20 cellular contexts compared by ENCODE assay signal in the genomic region with DNA sequence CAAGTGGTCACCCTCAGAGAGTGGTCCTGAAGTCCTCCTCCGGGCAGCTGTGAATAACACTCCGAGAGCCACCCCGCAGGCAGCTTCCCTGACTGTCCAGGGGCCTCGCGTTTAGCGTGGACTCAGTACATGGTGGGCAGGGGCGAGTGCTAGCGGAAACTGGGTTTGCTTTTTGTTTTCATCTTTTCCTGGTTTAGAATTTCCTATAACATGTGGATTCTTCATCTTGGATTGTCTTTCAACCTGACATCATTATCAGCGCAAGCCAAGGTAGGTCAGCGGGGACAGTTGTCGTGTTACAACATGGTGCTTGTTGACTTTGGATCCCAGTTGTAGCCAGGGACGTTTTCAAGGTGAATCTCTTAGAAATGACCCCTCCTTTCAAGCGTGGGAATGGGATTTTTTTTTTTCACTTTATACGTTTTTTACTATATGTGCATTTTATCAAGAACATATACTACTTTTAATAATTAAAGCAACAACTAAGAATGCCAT. TPM values are rescaled to one million over a fixed set of nuclear protein-coding genes. Genes with fewer than 3 reads are reported as not detected.
DNase-seq lines count a peak whose midpoint lies in the region; ATAC-seq and TF ChIP-seq lines count a peak whose summit lies in the region.
"Had no signal": no experiment of that assay in that cellular context is flagged by ENCODE, and none has a peak within 500 bp of the region (broad histone marks: within the 10 kb centered on the region; RNA-seq: fewer than 3 reads in every experiment).

No MANE protein-coding gene starts in this region.

- TF ChIP-seq CTCF in CD14-positive monocyte (IDR thresholded peaks at IDR 0.05) (no peak), OCI-LY3 (IDR thresholded peaks at IDR 0.05; ENCODE audit: low read depth, low read length) (no peak), esophagus squamous epithelium (IDR thresholded peaks at IDR 0.05) (no peak)

- H2BK12ac ChIP-seq in neuronal stem cell (ENCODE audit: low read length): no peak overlapping the region

- no peak overlapping the region for H3K9ac ChIP-seq in OCI-LY3 (ENCODE audit: low read length)
- no peak overlapping the region for H3K9ac ChIP-seq in neuronal stem cell (ENCODE audit: low read depth, low read length, poor library complexity)

- no peak overlapping the region for H3K4me3 Mint-ChIP-seq in CD14-positive monocyte
- no peak overlapping the region for H3K4me3 Mint-ChIP-seq in stimulated activated naive B cell treated with anti-CD40 and anti-IgM and Interleukin-4, amounts not matched to agents 10 μg/mL and 1 μg/mL and 100 μg/mL, for 72 hours
- H3K4me3 Mint-ChIP-seq: activated naive CD8-positive, alpha-beta T cell treated with anti-CD3 and anti-CD28 coated beads, Interleukin-2, amount 10 ng/mL, durations not matched to agents 7 days and 5 days; immature natural killer cell had no signal

- H3K14ac ChIP-seq in neuronal stem cell (ENCODE audit: low read length): no peak overlapping the region

- no peak for TF ChIP-seq POLR2A in esophagus squamous epithelium (IDR thresholded peaks at IDR 0.05)

- H2BK15ac ChIP-seq in neuronal stem cell (ENCODE audit: low read length): no peak overlapping the region

- H3K27me3 ChIP-seq in OCI-LY3 (ENCODE audit: low read depth, low read length) (no peaks in the 10 kb centered on the region), esophagus squamous epithelium (no peaks in the 10 kb centered on the region), neuronal stem cell (ENCODE audit: control insufficient read depth in 3 of 3, insufficient read depth in 3 of 3, low read depth in 1 of 3, low read length in 3 of 3) (peaks cover 0 to 2% (median 0%) of the 10 kb centered on the region in 3 experiments)
- H3K27me3 ChIP-seq: stomach, tibial nerve had no signal

- WGBS in esophagus squamous epithelium, 2 donors: 86 to 93% methylated on average over 11 to 12 of the region's 14 CpGs
- no CpG with 5 or more reads among the region's 14 CpGs for WGBS in neuronal stem cell (ENCODE audit: extremely low coverage in 2 of 2, insufficient read length in 2 of 2, insufficient replicate concordance in 1 of 2), 2 donors

- H3K79me1 ChIP-seq in neuronal stem cell (ENCODE audit: low read depth, low read length): peaks cover 1% of the 10 kb centered on the region

- no peak for DNase-seq in CD14-positive monocyte (ENCODE audit: low spot score)
- DNase-seq in esophagus squamous epithelium (lab: John Stamatoyannopoulos, UW): no peak
- DNase-seq in neuronal stem cell (ENCODE audit: low spot score): no peak
- DNase-seq in stimulated activated naive B cell treated with anti-CD40 and anti-IgM and Interleukin-4, amounts not matched to agents 10 μg/mL and 1 μg/mL and 100 μg/mL, for 72 hours: no peak
- DNase-seq in COLO829 (ENCODE audit: low spot score): no peak
- DNase-seq: activated naive CD8-positive, alpha-beta T cell treated with anti-CD3 and anti-CD28 coated beads, Interleukin-2, amount 10 ng/mL, durations not matched to agents 7 days and 5 days; hypothalamus; immature natural killer cell; left colon; NCI-H1694 treated with DMSO at 0.1 percent for 48 hours; NCI-H526; occipital lobe; SIG-M5; stomach; T1000 had no signal

- no peaks in the 10 kb centered on the region for H3K79me2 ChIP-seq in OCI-LY3 (ENCODE audit: low read length)

- peaks cover 29% of the 10 kb centered on the region for H3K4me1 Mint-ChIP-seq in CD14-positive monocyte
- H3K4me1 Mint-ChIP-seq in stimulated activated naive B cell treated with anti-CD40 and anti-IgM and Interleukin-4, amounts not matched to agents 10 μg/mL and 1 μg/mL and 100 μg/mL, for 72 hours: peaks cover 9 to 35% of the 10 kb centered on the region in 2 donors
- H3K4me1 Mint-ChIP-seq: immature natural killer cell had no signal

- H3K23ac ChIP-seq in neuronal stem cell (ENCODE audit: low read depth, low read length, poor library complexity): peak overlapping the region; percentile 39

- H3K4ac ChIP-seq in neuronal stem cell (ENCODE audit: low read length): no peak overlapping the region

- H3K36me3 Mint-ChIP-seq in CD14-positive monocyte: peaks cover 82 to 87% of the 10 kb centered on the region in 2 donors
- H3K36me3 Mint-ChIP-seq in stimulated activated naive B cell treated with anti-CD40 and anti-IgM and Interleukin-4, amounts not matched to agents 10 μg/mL and 1 μg/mL and 100 μg/mL, for 72 hours: peaks cover 43 to 65% of the 10 kb centered on the region in 2 donors

- H4K91ac ChIP-seq in neuronal stem cell (ENCODE audit: low read depth, low read length, poor library complexity): no peak overlapping the region

- intact Hi-C loops in CD14-positive monocyte (cut with micrococcal nuclease): no loop called here
- intact Hi-C loops in esophagus squamous epithelium (cut with DNase I): no loop called here

- no peaks in the 10 kb centered on the region for H3K9me3 Mint-ChIP-seq in CD14-positive monocyte
- no peaks in the 10 kb centered on the region for H3K9me3 Mint-ChIP-seq in stimulated activated naive B cell treated with anti-CD40 and anti-IgM and Interleukin-4, amounts not matched to agents 10 μg/mL and 1 μg/mL and 100 μg/mL, for 72 hours
- H3K9me3 Mint-ChIP-seq: activated naive CD8-positive, alpha-beta T cell treated with anti-CD3 and anti-CD28 coated beads, Interleukin-2, amount 10 ng/mL, durations not matched to agents 7 days and 5 days; immature natural killer cell had no signal

- H3K27ac Mint-ChIP-seq in CD14-positive monocyte: peak overlapping the region; percentile 56 to 89 (median 78)
- H3K27ac Mint-ChIP-seq in stimulated activated naive B cell treated with anti-CD40 and anti-IgM and Interleukin-4, amounts not matched to agents 10 μg/mL and 1 μg/mL and 100 μg/mL, for 72 hours: no peak overlapping the region
- H3K27ac Mint-ChIP-seq: activated naive CD8-positive, alpha-beta T cell treated with anti-CD3 and anti-CD28 coated beads, Interleukin-2, amount 10 ng/mL, durations not matched to agents 7 days and 5 days had no signal

- H3K36me3 ChIP-seq in OCI-LY3 (replicated peaks; ENCODE audit: low read depth, low read length): peaks cover 52% of the 10 kb centered on the region
- peaks cover 9 to 96% (median 45%) of the 10 kb centered on the region in 3 donors for H3K36me3 ChIP-seq in esophagus squamous epithelium
- H3K36me3 ChIP-seq in neuronal stem cell (replicated peaks in 1 of 2; ENCODE audit: control insufficient read depth in 2 of 2, insufficient read depth in 2 of 2, low read length in 2 of 2): peaks cover 44 to 93% of the 10 kb centered on the region in 2 donors

- H3K27ac ChIP-seq in OCI-LY3 (ENCODE audit: low read length): no peak overlapping the region
- peak overlapping the region; percentile 14 to 40 (median 30) for H3K27ac ChIP-seq in esophagus squamous epithelium
- H3K27ac ChIP-seq in neuronal stem cell (replicated peaks; ENCODE audit: low read length): peak overlapping the region; percentile 20
- H3K27ac ChIP-seq: stomach, tibial nerve had no signal

- no peaks in the 10 kb centered on the region for H3K9me3 ChIP-seq in OCI-LY3 (ENCODE audit: insufficient read depth, low read length)
- H3K9me3 ChIP-seq in esophagus squamous epithelium: no peaks in the 10 kb centered on the region
- no peaks in the 10 kb centered on the region for H3K9me3 ChIP-seq in neuronal stem cell (replicated peaks in 1 of 2; ENCODE audit: control insufficient read depth in 2 of 2, insufficient read depth in 1 of 2, low read depth in 1 of 2, low read length in 2 of 2)
- H3K9me3 ChIP-seq: stomach, tibial nerve had no signal

- H4K8ac ChIP-seq in neuronal stem cell (ENCODE audit: low read depth, low read length): peak overlapping the region; percentile 74

- peaks cover 15% of the 10 kb centered on the region for H3K4me1 ChIP-seq in OCI-LY3 (ENCODE audit: low read length)
- H3K4me1 ChIP-seq in esophagus squamous epithelium: peaks cover 0 to 54% (median 34%) of the 10 kb centered on the region in 3 donors
- peaks cover 0 to 7% of the 10 kb centered on the region in 2 donors for H3K4me1 ChIP-seq in neuronal stem cell (ENCODE audit: control insufficient read depth in 2 of 2, insufficient read depth in 1 of 2, low read depth in 1 of 2, low read length in 2 of 2)
- H3K4me1 ChIP-seq: tibial nerve had no signal

- no peaks in the 10 kb centered on the region for H3K27me3 Mint-ChIP-seq in CD14-positive monocyte (ENCODE audit: low read depth in 3 of 3)
- H3K27me3 Mint-ChIP-seq in stimulated activated naive B cell treated with anti-CD40 and anti-IgM and Interleukin-4, amounts not matched to agents 10 μg/mL and 1 μg/mL and 100 μg/mL, for 72 hours: no peaks in the 10 kb centered on the region
- H3K27me3 Mint-ChIP-seq: activated naive CD8-positive, alpha-beta T cell treated with anti-CD3 and anti-CD28 coated beads, Interleukin-2, amount 10 ng/mL, durations not matched to agents 7 days and 5 days had no signal

- peaks cover 21% of the 10 kb centered on the region for H4K20me1 ChIP-seq in OCI-LY3 (ENCODE audit: insufficient read depth, low read length)

- peak overlapping the region; percentile 36 for H3K18ac ChIP-seq in neuronal stem cell (ENCODE audit: low read length)

- peak overlapping the region; percentile 67 for H3K4me2 ChIP-seq in OCI-LY3 (ENCODE audit: low read length)
- no peak overlapping the region for H3K4me2 ChIP-seq in neuronal stem cell (ENCODE audit: insufficient read depth, low read length, poor library complexity, severe bottlenecking)

- H3K4me3 ChIP-seq in OCI-LY3 (ENCODE audit: low read length) (peak overlapping the region; percentile 7; the same call in 1 of the 2 replicates), esophagus squamous epithelium (no peak overlapping the region), neuronal stem cell (ENCODE audit: low read length in 2 of 2) (no peak overlapping the region)
- H3K4me3 ChIP-seq: stomach, tibial nerve had no signal

- H2BK120ac ChIP-seq in neuronal stem cell (ENCODE audit: low read depth, low read length): no peak overlapping the region

- no peak for ATAC-seq in stimulated activated naive B cell treated with anti-CD40 and anti-IgM and Interleukin-4, amounts not matched to agents 10 μg/mL and 1 μg/mL and 100 μg/mL, for 72 hours (replicated peaks)
- no peak for ATAC-seq in HG03378 (IDR thresholded peaks at IDR 0.05; ENCODE audit: unreplicated experiment)
- ATAC-seq: HCT116, left colon, Panc1 had no signal

- no peak overlapping the region for H2AK5ac ChIP-seq in neuronal stem cell (ENCODE audit: low read depth, low read length)

- H2BK5ac ChIP-seq in neuronal stem cell (ENCODE audit: low read length): no peak overlapping the region

- H2AFZ ChIP-seq in OCI-LY3 (ENCODE audit: low read depth, low read length) (no peak overlapping the region), neuronal stem cell (ENCODE audit: low read length) (no peak overlapping the region)

RNA-seq across cellular contexts. Expression of gene RMC1, which starts 20.9 kb away (rescaled TPM):
- 10 to 100 TPM; 21.9 to 30.1 TPM for polyA plus RNA-seq in CD14-positive monocyte
- 10 to 100 TPM; 16.6 to 20.2 (median 18.4) TPM for total RNA-seq in esophagus squamous epithelium
- polyA plus RNA-seq in neuronal stem cell (2013, experiment 1 of 2): 22.7 TPM
- 20.9 TPM for polyA plus RNA-seq in neuronal stem cell (2013, experiment 2 of 2)
